Comparison of ENCODE assay signal across 8 cellular contexts in genomic region chr16:72008424-72009216, GRCh38.
A peak's percentile ranks its signal among the peaks of the same experiment; 100 is the strongest.
DNase-seq lines count a peak whose midpoint lies in the region; ATAC-seq lines count a peak whose summit lies in the region.

Gene DHODH, plus strand, starts transcription at chr16:72008744. Its CDS starts 21 bp downstream, at chr16:72008765.

- ATAC-seq in GM19043 (IDR thresholded peaks at IDR 0.05; ENCODE audit: low read depth, unreplicated experiment) (peak; percentile 98), HG03354 (IDR thresholded peaks at IDR 0.05; ENCODE audit: poor library complexity, severe bottlenecking, unreplicated experiment) (peak; percentile 100)
- peak; percentile 99 for ATAC-seq in central memory CD8-positive, alpha-beta T cell (replicated peaks; ENCODE audit: extremely low read depth, poor library complexity, severe bottlenecking)

- peak within 1 kb of the TSS; percentile 89 for H3K4me3 Mint-ChIP-seq in central memory CD8-positive, alpha-beta T cell

- peak within 1 kb of the TSS; percentile 79 for H3K27ac Mint-ChIP-seq in central memory CD8-positive, alpha-beta T cell (ENCODE audit: low read depth)

- H3K9me3 Mint-ChIP-seq in central memory CD8-positive, alpha-beta T cell = no peaks in the 10 kb centered on the region

- no peaks in the 10 kb centered on the region for H3K27me3 Mint-ChIP-seq in central memory CD8-positive, alpha-beta T cell

- peaks cover 4% of the 10 kb centered on the region for H3K36me3 Mint-ChIP-seq in central memory CD8-positive, alpha-beta T cell (ENCODE audit: insufficient read depth)

- peaks cover 23% of the 10 kb centered on the region for H3K4me1 Mint-ChIP-seq in central memory CD8-positive, alpha-beta T cell

- DNase-seq in AG20443 (ENCODE audit: low spot score) (peak; percentile 100), NCI-H446 (lab: John Stamatoyannopoulos, UW) (peak; percentile 88 to 94), iris pigment epithelial cell (ENCODE audit: low read depth) (peak; percentile 99)
- peak; percentile 94 to 97 (median 96) for DNase-seq in activated CD4-positive, CD25-positive, alpha-beta regulatory T cell (lab: John Stamatoyannopoulos, UW)
- peak; percentile 95 to 98 for DNase-seq in central memory CD8-positive, alpha-beta T cell (ENCODE audit: low spot score in 2 of 2)
- peak; percentile 96 for DNase-seq in stimulated activated CD4-positive, alpha-beta T cell treated with anti-CD3 and anti-CD28 coated beads, Interleukin-12 subunit alpha, Interleukin-12 subunit beta, amount 100 ng/mL, for 4 hours

Comparison
In these comparisons a context has a peak if more than half of its experiments do, and no peak if none do; other contexts are left out.
1. Peak in every context shown above with its lines: DNase-seq and ATAC-seq.